Comparison of ENCODE assay signal across 13 cellular contexts in genomic region chr13:42747399-42747873, GRCh38. TPM values are rescaled to one million over a fixed set of nuclear protein-coding genes. Genes with fewer than 3 reads are reported as not detected.
DNase-seq lines count a peak whose midpoint lies in the region; ATAC-seq and TF ChIP-seq lines count a peak whose summit lies in the region.
"Had no signal": no experiment of that assay in that cellular context is flagged by ENCODE, and none has a peak within 500 bp of the region (broad histone marks: within the 10 kb centered on the region; RNA-seq: fewer than 3 reads in every experiment).

No MANE protein-coding gene starts in this region.

- H3K4ac ChIP-seq in IMR-90 (ENCODE audit: low read depth, low read length), result peak overlapping the region; percentile 66

- H3K9me3 ChIP-seq in IMR-90 (ENCODE audit: control insufficient read depth, insufficient read depth, low read length), result no peaks in the 10 kb centered on the region
- H3K9me3 ChIP-seq: thoracic aorta had no signal

- H3K36me3 ChIP-seq in IMR-90 (ENCODE audit: control insufficient read depth, insufficient read depth, low read length), result no peaks in the 10 kb centered on the region
- H3K36me3 ChIP-seq: thoracic aorta had no signal

- H4K20me1 ChIP-seq in IMR-90 (ENCODE audit: insufficient read depth, low read length), result no peaks in the 10 kb centered on the region

- peak overlapping the region; percentile 19 for H2AFZ ChIP-seq in IMR-90 (replicated peaks; ENCODE audit: low read length, poor library complexity)

- H2BK15ac ChIP-seq in IMR-90 (ENCODE audit: low read depth, low read length), result 0 out of 3 replicates have a peak overlapping the region, but pooled peaks have one; percentile 45

- no peaks in the 10 kb centered on the region for H3K4me1 Mint-ChIP-seq in T-cell
- H3K4me1 Mint-ChIP-seq: CD4-positive, CD25-positive, alpha-beta regulatory T cell had no signal

- H3K27me3 ChIP-seq in IMR-90 (ENCODE audit: control insufficient read depth, insufficient read depth, low read length), result no peaks in the 10 kb centered on the region

- CTCF ChIA-PET in IMR-90 (lab: Yijun Ruan, JAX) (interaction anchor here (1.1 kb wide), 1 partner anchor 11 kb away, joined by 4 read pairs; no protein-coding TSS in a partner anchor), T-cell (lab: Charles Lee) (no interaction called here)

- peaks cover 5% of the 10 kb centered on the region; the same call in 1 of the 2 replicates for H3K9me1 ChIP-seq in IMR-90 (ENCODE audit: insufficient read depth, low read length)

- H3K79me1 ChIP-seq in IMR-90 (ENCODE audit: low read depth in 1 of 2, low read length in 2 of 2), result no peaks in the 10 kb centered on the region

- H2AK9ac ChIP-seq in IMR-90 (replicated peaks; ENCODE audit: low read depth, low read length, poor library complexity), result peak overlapping the region; percentile 33

- H3K27me3 Mint-ChIP-seq in T-cell, result peaks cover 2 to 9% of the 10 kb centered on the region in 2 donors

- H2AK5ac ChIP-seq in IMR-90 (ENCODE audit: low read depth, low read length), result peak overlapping the region; percentile 7; the same call in 1 of the 2 replicates

- no peak overlapping the region for H3K4me3 Mint-ChIP-seq in T-cell
- H3K4me3 Mint-ChIP-seq: activated T-helper 1 cell treated with anti-CD3 and anti-CD28 coated beads, Interleukin-12 subunit alpha, Interleukin-12 subunit beta, Interleukin-2, Interleukin-4 antibody, amounts not matched to agents 30 ng/mL and 10 ng/mL and 1 ng/mL, durations not matched to agents 14 hours and 24 hours and 36 hours; CD4-positive, CD25-positive, alpha-beta regulatory T cell had no signal

- H3K14ac ChIP-seq in IMR-90 (replicated peaks; ENCODE audit: low read depth, low read length), result peak overlapping the region; percentile 82; the same call in 1 of the 2 replicates

- intact Hi-C loops in IMR-90 (cut with micrococcal nuclease), result no loop called here

- H4K8ac ChIP-seq in IMR-90 (ENCODE audit: low read depth in 2 of 2, low read length in 2 of 2), result peak overlapping the region in 1 of 2 experiments; percentile 70; a peak in 2 of 4 replicates

- no peak overlapping the region for H3K4me3 ChIP-seq in AG09309 (ENCODE audit: control insufficient read depth, low read depth, low read length)
- no peak overlapping the region for H3K4me3 ChIP-seq in IMR-90 (ENCODE audit: insufficient read depth, low read depth, low read length)
- H3K4me3 ChIP-seq: thoracic aorta had no signal

- H3K4me1 ChIP-seq in IMR-90 (ENCODE audit: control insufficient read depth, insufficient read depth, low read length), result peaks cover 16% of the 10 kb centered on the region

- H3K9me3 Mint-ChIP-seq in T-cell, result no peaks in the 10 kb centered on the region
- H3K9me3 Mint-ChIP-seq: activated T-helper 1 cell treated with anti-CD3 and anti-CD28 coated beads, Interleukin-12 subunit alpha, Interleukin-12 subunit beta, Interleukin-2, Interleukin-4 antibody, amounts not matched to agents 30 ng/mL and 10 ng/mL and 1 ng/mL, durations not matched to agents 14 hours and 24 hours and 36 hours had no signal

- peak overlapping the region; percentile 73 for H2BK20ac ChIP-seq in IMR-90 (ENCODE audit: low read depth, low read length)

- H2BK120ac ChIP-seq in IMR-90 (ENCODE audit: low read depth, low read length), result peak overlapping the region; percentile 80

- H3K27ac ChIP-seq in IMR-90 (ENCODE audit: insufficient read depth, low read length), result peak overlapping the region; percentile 20; the same call in 1 of the 2 replicates
- H3K27ac ChIP-seq: thoracic aorta had no signal

- POLR2A ChIA-PET in IMR-90 (lab: Charles Lee; ENCODE audit: unreplicated experiment), result no interaction called here
- POLR2A ChIA-PET in T-cell (lab: Charles Lee), result interaction anchor here in 1 of 2 donors (0.6 kb wide), 1 partner anchor 152 kb away, joined by 3 read pairs; no protein-coding TSS in a partner anchor

- no peaks in the 10 kb centered on the region for H3K36me3 Mint-ChIP-seq in T-cell
- H3K36me3 Mint-ChIP-seq: CD4-positive, CD25-positive, alpha-beta regulatory T cell had no signal

- H3K4me2 ChIP-seq in IMR-90 (ENCODE audit: low read depth, low read length), result peak overlapping the region; percentile 36

- no peak overlapping the region for H3K27ac Mint-ChIP-seq in T-cell
- H3K27ac Mint-ChIP-seq: activated T-helper 1 cell treated with anti-CD3 and anti-CD28 coated beads, Interleukin-12 subunit alpha, Interleukin-12 subunit beta, Interleukin-2, Interleukin-4 antibody, amounts not matched to agents 30 ng/mL and 10 ng/mL and 1 ng/mL, durations not matched to agents 14 hours and 24 hours and 36 hours; CD4-positive, CD25-positive, alpha-beta regulatory T cell had no signal

- no TSS peak for BruUV-seq in IMR-90 (replicated peaks; lab: Mats Ljungman, UMichigan)

- in situ Hi-C loops in IMR-90 (cut with MboI; ENCODE audit: low sequenced_read_pairs), result no loop called here
- in situ Hi-C loops in G401 (cut with HindIII; ENCODE audit: low sequenced_read_pairs), result no loop called here

- no peak overlapping the region for H4K5ac ChIP-seq in IMR-90 (ENCODE audit: low read depth, low read length)

- TF ChIP-seq CTCF in AG09309 (IDR thresholded peaks at IDR 0.05; ENCODE audit: control insufficient read depth, insufficient read depth, low read depth, low read length, missing control alignments) (no peak), IMR-90 (conservative IDR thresholded peaks at IDR 0.05; ENCODE audit: low read depth, low read length) (no peak)

- peak overlapping the region; percentile 45; the same call in 1 of the 2 replicates for H4K91ac ChIP-seq in IMR-90 (ENCODE audit: insufficient read depth, low read depth, low read length)

- no CpG with 5 or more reads among the region's 4 CpGs for WGBS in IMR-90 (ENCODE audit: extremely low coverage in 2 of 2, insufficient read length in 1 of 2), 2 experiments

- dilution Hi-C loops in IMR-90 (cut with HindIII; ENCODE audit: low sequenced_read_pairs, unreplicated experiment), result no loop called here

- peak overlapping the region; percentile 6; the same call in 1 of the 2 replicates for H3K18ac ChIP-seq in IMR-90 (ENCODE audit: low read depth, low read length)

- TF ChIP-seq POLR2A in IMR-90 (IDR thresholded peaks at IDR 0.05; ENCODE audit: low read depth, low read length), result no peak; the same call in 1 of the 2 replicates

- H3K56ac ChIP-seq in IMR-90 (ENCODE audit: extremely low read depth, insufficient read depth, low read length), result no peak overlapping the region

- H3K9ac ChIP-seq in IMR-90 (ENCODE audit: low read depth, low read length), result no peak overlapping the region

- peak overlapping the region; percentile 87 for H2BK5ac ChIP-seq in IMR-90 (ENCODE audit: low read depth, low read length, poor library complexity, severe bottlenecking)

- TF ChIP-seq RAD21 in IMR-90 (IDR thresholded peaks at IDR 0.05; ENCODE audit: low read length), result no peak; the same call in 1 of the 2 replicates

- ATAC-seq in IMR-90 (ENCODE audit: low read depth) (peak; percentile 95), GM19463 (IDR thresholded peaks at IDR 0.05; ENCODE audit: unreplicated experiment) (no peak), HG02885 (IDR thresholded peaks at IDR 0.05; ENCODE audit: poor library complexity, unreplicated experiment) (no peak), T-cell (replicated peaks in 1 of 4) (no peak)

- H3K23ac ChIP-seq in IMR-90 (ENCODE audit: low read depth, low read length), result no peak overlapping the region

- DNase-seq in AG09309 (ENCODE audit: low read depth) (peak; percentile 80), IMR-90 (peak; percentile 99), brain pericyte (ENCODE audit: low read depth, low spot score) (peak; percentile 75), kidney glomerular epithelial cell (lab: John Stamatoyannopoulos, UW) (peak; percentile 6), G401 (ENCODE audit: low spot score) (no peak), T-cell (no peak)
- DNase-seq: CD4-positive, CD25-positive, alpha-beta regulatory T cell; NCI-H524 treated with DMSO at 0.1 percent for 48 hours had no signal

TF ChIP-seq in IMR-90, 13 proteins besides CTCF, POLR2A, EP300 and RAD21 (continues in another document):
- TF ChIP-seq NFE2L2 (IDR thresholded peaks at IDR 0.05; ENCODE audit: low read depth, low read length), result peak; percentile 22; the same call in 1 of the 2 replicates
- TF ChIP-seq FOS (IDR thresholded peaks at IDR 0.05; ENCODE audit: low read depth, low read length), result peak; percentile 96
- 0 out of 2 replicates have a peak, but pooled peaks have one; percentile 37 for TF ChIP-seq CHD1 (IDR thresholded peaks at IDR 0.05; ENCODE audit: low read depth, low read length)
- peak; percentile 89 for TF ChIP-seq BHLHE40 (IDR thresholded peaks at IDR 0.05; ENCODE audit: low read depth, low read length)
- peak; percentile 78; the same call in 1 of the 2 replicates for TF ChIP-seq MAZ (IDR thresholded peaks at IDR 0.05; ENCODE audit: borderline replicate concordance, low read depth, low read length)
- TF ChIP-seq MXI1 (IDR thresholded peaks at IDR 0.05; ENCODE audit: borderline replicate concordance, low read depth, low read length), result 0 out of 2 replicates have a peak, but pooled peaks have one; percentile 58
- peak; percentile 51 for TF ChIP-seq RCOR1 (IDR thresholded peaks at IDR 0.05; ENCODE audit: insufficient replicate concordance, low read length)
- no peak for TF ChIP-seq ELK1 (IDR thresholded peaks at IDR 0.05; ENCODE audit: borderline replicate concordance, low read depth, low read length)
- no peak for TF ChIP-seq MAFK (IDR thresholded peaks at IDR 0.05; ENCODE audit: low read depth, low read length)
- no peak for TF ChIP-seq USF2 (IDR thresholded peaks at IDR 0.05; ENCODE audit: low read depth, low read length)

RNA-seq across cellular contexts. Expression of gene FAM216B, which starts 33.9 kb away (rescaled TPM):
- total RNA-seq in IMR-90 (2012; rRNA removed) (not detected in 2 replicates), T-cell (not detected)
- not detected in 2 replicates for polyA plus RNA-seq in IMR-90 (2012; rRNA removed)
- not detected in 2 replicates for polyA plus RNA-seq in IMR-90 (2012; cell fraction: cytosol; rRNA removed)
- not detected in 2 replicates for polyA plus RNA-seq in IMR-90 (2012; cell fraction: nucleus; rRNA removed; ENCODE audit: low replicate concordance)
- not detected in 2 replicates for total RNA-seq in G401 (2014; rRNA removed; shearing (Covaris generic))
- total RNA-seq: activated T-helper 1 cell treated with anti-CD3 and anti-CD28 coated beads, Interleukin-12 subunit alpha, Interleukin-12 subunit beta, Interleukin-2, Interleukin-4 antibody, amounts not matched to agents 30 ng/mL and 10 ng/mL and 1 ng/mL, durations not matched to agents 14 hours and 24 hours and 36 hours; CD4-positive, CD25-positive, alpha-beta regulatory T cell; mesenteric fat pad; thoracic aorta had no signal
- polyA plus RNA-seq: CD4-positive, CD25-positive, alpha-beta regulatory T cell had no signal

Comparison
In these comparisons a context has a peak if more than half of its experiments do, and no peak if none do; other contexts are left out.
1. DNase-seq: peak in AG09309 (single experiment), IMR-90 (single experiment), brain pericyte (single experiment) and kidney glomerular epithelial cell (single experiment); none in G401 (single experiment) and T-cell (0 of 34).